8 cellular contexts compared by ENCODE assay signal in genomic region chr19:10259162-10259905, GRCh38. TPM values are rescaled to one million over a fixed set of nuclear protein-coding genes. Genes with fewer than 3 reads are reported as not detected.
DNase-seq lines count a peak whose midpoint lies in the region; ATAC-seq and TF ChIP-seq lines count a peak whose summit lies in the region.

No MANE protein-coding gene starts in this region.

- intact Hi-C loops in CD14-positive monocyte (cut with micrococcal nuclease): loop anchor here (2.0 kb wide), 1 partner anchor 131 kb away; no protein-coding TSS in a partner anchor

- peaks cover 9% of the 10 kb centered on the region for H3K4me1 ChIP-seq in NT2/D1 (ENCODE audit: insufficient read depth, insufficient read length)

- peak; percentile 85 for DNase-seq in CD14-positive monocyte (ENCODE audit: low spot score)
- DNase-seq in HT-29 (ENCODE audit: low spot score): peak; percentile 79
- peak; percentile 93 for DNase-seq in NT2/D1 (ENCODE audit: low read depth, low spot score)
- DNase-seq in activated CD8-positive, alpha-beta memory T cell treated with anti-CD3 and anti-CD28 coated beads for 48 hours (ENCODE audit: low read depth in 2 of 3, low spot score in 2 of 3): peak; percentile 64 to 80 (median 72)
- peak; percentile 91 for DNase-seq in epithelial cell of esophagus (ENCODE audit: low read depth)
- DNase-seq in mucosa of gallbladder (ENCODE audit: low spot score): peak; percentile 84
- peak; percentile 97 for DNase-seq in stimulated activated CD8-positive, alpha-beta memory T cell treated with anti-CD3 and anti-CD28 coated beads, Interleukin-4, amount 100 ng/mL, for 48 hours

- peak overlapping the region in 1 of 7 donors; percentile 59 for H3K27ac Mint-ChIP-seq in CD14-positive monocyte

- peaks cover 3% of the 10 kb centered on the region for H3K4me1 Mint-ChIP-seq in CD14-positive monocyte

- H3K4me3 ChIP-seq in NT2/D1 (ENCODE audit: insufficient read length, low read depth): no peak overlapping the region
- H3K4me3 ChIP-seq in epithelial cell of esophagus (ENCODE audit: low read length): no peak overlapping the region

- peaks cover 38 to 51% of the 10 kb centered on the region in 2 donors for H3K36me3 Mint-ChIP-seq in CD14-positive monocyte

- H3K4me3 Mint-ChIP-seq in CD14-positive monocyte: no peak overlapping the region

- H3K9me3 Mint-ChIP-seq in CD14-positive monocyte: peaks cover 0 to 3% (median 0%) of the 10 kb centered on the region in 7 donors

- peaks cover 55% of the 10 kb centered on the region for H3K36me3 ChIP-seq in NT2/D1 (ENCODE audit: insufficient read depth, insufficient read length, low read length)

- TF ChIP-seq CTCF in CD14-positive monocyte (IDR thresholded peaks at IDR 0.05) (peak; percentile 72), epithelial cell of esophagus (IDR thresholded peaks at IDR 0.05; ENCODE audit: insufficient read depth, low read depth, low read length, missing control alignments) (peak; percentile 80)

- no peaks in the 10 kb centered on the region for H3K27me3 ChIP-seq in NT2/D1 (ENCODE audit: insufficient read depth, insufficient read length)

- no peaks in the 10 kb centered on the region; the same call in 1 of the 2 replicates for H3K9me3 ChIP-seq in NT2/D1 (ENCODE audit: insufficient read depth, low read length)

- no peak for ATAC-seq in HG02884 (IDR thresholded peaks at IDR 0.05; ENCODE audit: unreplicated experiment)

- H3K9ac ChIP-seq in NT2/D1 (ENCODE audit: insufficient read length, low read depth): peak overlapping the region; percentile 5

- H3K27me3 Mint-ChIP-seq in CD14-positive monocyte (ENCODE audit: low read depth in 3 of 3): peaks cover 0 to 8% (median 1%) of the 10 kb centered on the region in 3 donors

RNA-seq across cellular contexts. Expression of gene MRPL4, which starts 7.3 kb away (rescaled TPM):
- polyA plus RNA-seq in CD14-positive monocyte: 10 to 100 TPM; 20.4 to 22.7 TPM
- 201 and 220 TPM in 2 replicates for total RNA-seq in HT-29 (2014; rRNA removed; shearing (Covaris generic))
- 48.7 TPM for total RNA-seq in mucosa of gallbladder

RNA-seq across cellular contexts. Expression of gene ICAM1, which starts 11.6 kb away (rescaled TPM):
- polyA plus RNA-seq in CD14-positive monocyte: 10 to 100 TPM; 21.6 to 40.8 TPM
- 4.6 and 4.8 TPM in 2 replicates for total RNA-seq in HT-29 (2014; rRNA removed; shearing (Covaris generic))
- 8.5 TPM for total RNA-seq in mucosa of gallbladder

RNA-seq across cellular contexts. Expression of gene ICAM4, which starts 27.4 kb away (rescaled TPM):
- polyA plus RNA-seq in CD14-positive monocyte: 10 to 100 TPM in 1 of 2 donors, 1 to 10 TPM in 1; 5.5 to 17.3 TPM
- total RNA-seq in HT-29 (2014; rRNA removed; shearing (Covaris generic)): 0.69 TPM in 1 of 2 replicates, not detected in the other
- total RNA-seq in mucosa of gallbladder: 0.72 TPM

RNA-seq across cellular contexts. Expression of gene S1PR2, which starts 28.2 kb away (rescaled TPM):
- under 1 TPM; 0.40 to 0.55 TPM for polyA plus RNA-seq in CD14-positive monocyte
- 0.91 and 1.4 TPM in 2 replicates for total RNA-seq in HT-29 (2014; rRNA removed; shearing (Covaris generic))
- total RNA-seq in mucosa of gallbladder: 9.5 TPM

RNA-seq across cellular contexts. Expression of gene ICAM5, which starts 30.4 kb away (rescaled TPM):
- under 1 TPM in 1 of 2 donors, not detected in 1; 0.21 TPM for polyA plus RNA-seq in CD14-positive monocyte
- 0.34 and 0.56 TPM in 2 replicates for total RNA-seq in HT-29 (2014; rRNA removed; shearing (Covaris generic))
- 0.49 TPM for total RNA-seq in mucosa of gallbladder
